Comparison of ENCODE assay signal across 8 cellular contexts in the genomic region with DNA sequence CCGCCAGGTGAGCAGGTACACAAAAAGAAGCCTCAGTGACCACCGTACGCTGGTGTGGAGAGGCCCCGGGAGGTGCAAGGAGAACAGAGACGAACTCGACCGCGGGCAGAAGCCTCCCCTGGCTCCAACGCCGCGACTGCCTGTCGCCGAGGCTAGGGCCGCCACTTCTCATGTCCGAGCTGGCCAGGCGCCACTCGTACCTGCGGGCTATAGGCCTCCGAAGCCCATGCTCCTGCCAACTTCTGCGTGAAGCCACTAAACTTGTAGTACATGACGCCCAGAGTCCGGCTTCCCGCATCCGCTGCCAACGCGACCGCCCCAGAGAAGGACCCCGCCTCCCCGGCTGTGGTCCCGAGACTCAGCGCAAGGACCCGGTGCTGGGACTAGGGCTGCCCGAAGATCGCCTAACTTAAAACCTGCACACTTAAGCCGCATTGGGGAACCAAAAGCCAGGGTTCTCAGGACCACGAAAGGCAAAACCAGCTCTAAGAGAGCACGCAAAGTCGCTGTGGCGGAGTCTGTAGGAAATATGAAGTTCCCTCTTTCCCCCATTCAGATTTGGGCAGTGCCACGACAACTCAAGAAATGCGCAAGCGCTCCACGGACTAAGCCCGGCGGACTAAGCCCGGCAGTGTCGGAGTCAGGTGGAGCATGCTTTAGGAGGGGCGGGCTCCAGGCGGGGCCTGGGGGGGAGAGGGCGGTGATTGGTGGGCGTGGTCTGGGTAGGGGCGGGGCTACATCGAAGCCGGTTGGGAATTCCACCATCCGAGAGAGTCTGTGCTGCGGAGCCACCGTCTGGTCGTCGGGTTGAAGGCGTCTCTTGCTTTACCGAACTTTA. TPM values are rescaled to one million over a fixed set of nuclear protein-coding genes. Genes with fewer than 3 reads are reported as not detected.
DNase-seq lines count a peak whose midpoint lies in the region; ATAC-seq and TF ChIP-seq lines count a peak whose summit lies in the region.

A gene with protein sequence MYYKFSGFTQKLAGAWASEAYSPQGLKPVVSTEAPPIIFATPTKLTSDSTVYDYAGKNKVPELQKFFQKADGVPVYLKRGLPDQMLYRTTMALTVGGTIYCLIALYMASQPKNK (minus strand): TSS at position 328 of the 838 bp plus-strand sequence. CDS start 56 bp downstream, at position 272.

- DNase-seq in AG08396 (ENCODE audit: low spot score) (peak; percentile 97), NCI-H226 (peak; percentile 86), WTC11 (ENCODE audit: low spot score) (peak; percentile 98), cardiac fibroblast (ENCODE audit: low read depth in 2 of 2) (peak; percentile 98 to 99), iPS-NIHi7 (ENCODE audit: extremely low spot score) (peak; percentile 99), smooth muscle cell of the brain vasculature (ENCODE audit: low read depth, low spot score) (peak; percentile 96)

- no peaks in the 10 kb centered on the region for H3K9me3 Mint-ChIP-seq in WTC11

- peak within 1 kb of the TSS; percentile 100 for H3K27ac Mint-ChIP-seq in WTC11

- CTCF ChIA-PET in WTC11 (lab: Charles Lee) = interaction anchor here (1.0 to 1.2 kb wide), 2 partner anchors 302 to 491 kb away, joined by 3 read pairs; no protein-coding TSS in a partner anchor

- H3K4me3 ChIP-seq in cardiac fibroblast (replicated peaks in 1 of 2; ENCODE audit: low read depth in 2 of 2, low read length in 2 of 2) = peak within 1 kb of the TSS; percentile 79 to 99

- ATAC-seq in GM18909 (IDR thresholded peaks at IDR 0.05; ENCODE audit: poor library complexity, unreplicated experiment) = peak; percentile 95
- ATAC-seq in HG03175 (IDR thresholded peaks at IDR 0.05; ENCODE audit: unreplicated experiment) = peak; percentile 94
- peak; percentile 98 for ATAC-seq in WTC11

- POLR2A ChIA-PET in WTC11 (lab: Charles Lee) = no interaction called here

- peak within 1 kb of the TSS; percentile 93 for H3K4me3 Mint-ChIP-seq in WTC11

- no peaks in the 10 kb centered on the region for H3K36me3 Mint-ChIP-seq in WTC11

- no peak for TF ChIP-seq CTCF in WTC11 (IDR thresholded peaks at IDR 0.05)
- TF ChIP-seq CTCF in cardiac fibroblast (IDR thresholded peaks at IDR 0.05; ENCODE audit: low read depth, low read length) = peak; percentile 29

- no peaks in the 10 kb centered on the region for H3K27me3 Mint-ChIP-seq in WTC11 (ENCODE audit: low read depth)

- H3K4me1 Mint-ChIP-seq in WTC11 = peaks cover 24% of the 10 kb centered on the region

TF ChIP-seq in WTC11, 78 proteins besides CTCF, POLR2A, EP300 and RAD21 (continues in another document):
- TF ChIP-seq ETV6 (CRISPR knock-in tag; IDR thresholded peaks at IDR 0.05) (peak; percentile 94), NR3C1 (CRISPR knock-in tag; conservative IDR thresholded peaks at IDR 0.05; ENCODE audit: low read depth) (no peak), OVOL2 (CRISPR knock-in tag; IDR thresholded peaks at IDR 0.05; ENCODE audit: borderline replicate concordance) (no peak), HMGA2 (CRISPR knock-in tag; IDR thresholded peaks at IDR 0.05) (no peak), ESRRA (CRISPR knock-in tag; IDR thresholded peaks at IDR 0.05; ENCODE audit: borderline replicate concordance) (0 out of 2 replicates have a peak, but pooled peaks have one; percentile 42), GRHL2 (CRISPR knock-in tag; IDR thresholded peaks at IDR 0.05; ENCODE audit: insufficient replicate concordance, severe bottlenecking) (no peak), CREB1 (CRISPR knock-in tag; IDR thresholded peaks at IDR 0.05) (no peak), ZNF232 (CRISPR knock-in tag; IDR thresholded peaks at IDR 0.05) (no peak), ZNF121 (CRISPR knock-in tag; IDR thresholded peaks at IDR 0.05) (no peak), IRF2 (CRISPR knock-in tag; IDR thresholded peaks at IDR 0.05; ENCODE audit: borderline replicate concordance, low read depth) (no peak), KAT7 (CRISPR knock-in tag; IDR thresholded peaks at IDR 0.05; ENCODE audit: borderline replicate concordance) (0 out of 2 replicates have a peak, but pooled peaks have one; percentile 32), ZBTB21 (CRISPR knock-in tag; IDR thresholded peaks at IDR 0.05; ENCODE audit: borderline replicate concordance) (no peak), FOXK1 (CRISPR knock-in tag; IDR thresholded peaks at IDR 0.05) (peak; percentile 91), ZNF423 (CRISPR knock-in tag; IDR thresholded peaks at IDR 0.05) (no peak), CREM (CRISPR knock-in tag; IDR thresholded peaks at IDR 0.05) (0 out of 2 replicates have a peak, but pooled peaks have one; percentile 19), ZNF138 (CRISPR knock-in tag; conservative IDR thresholded peaks at IDR 0.05) (no peak), SMAD4 (CRISPR knock-in tag; IDR thresholded peaks at IDR 0.05) (no peak), SP1 (CRISPR knock-in tag; conservative IDR thresholded peaks at IDR 0.05) (peak; percentile 81; the same call in 1 of the 2 replicates)
- TF ChIP-seq, protein P1, sequence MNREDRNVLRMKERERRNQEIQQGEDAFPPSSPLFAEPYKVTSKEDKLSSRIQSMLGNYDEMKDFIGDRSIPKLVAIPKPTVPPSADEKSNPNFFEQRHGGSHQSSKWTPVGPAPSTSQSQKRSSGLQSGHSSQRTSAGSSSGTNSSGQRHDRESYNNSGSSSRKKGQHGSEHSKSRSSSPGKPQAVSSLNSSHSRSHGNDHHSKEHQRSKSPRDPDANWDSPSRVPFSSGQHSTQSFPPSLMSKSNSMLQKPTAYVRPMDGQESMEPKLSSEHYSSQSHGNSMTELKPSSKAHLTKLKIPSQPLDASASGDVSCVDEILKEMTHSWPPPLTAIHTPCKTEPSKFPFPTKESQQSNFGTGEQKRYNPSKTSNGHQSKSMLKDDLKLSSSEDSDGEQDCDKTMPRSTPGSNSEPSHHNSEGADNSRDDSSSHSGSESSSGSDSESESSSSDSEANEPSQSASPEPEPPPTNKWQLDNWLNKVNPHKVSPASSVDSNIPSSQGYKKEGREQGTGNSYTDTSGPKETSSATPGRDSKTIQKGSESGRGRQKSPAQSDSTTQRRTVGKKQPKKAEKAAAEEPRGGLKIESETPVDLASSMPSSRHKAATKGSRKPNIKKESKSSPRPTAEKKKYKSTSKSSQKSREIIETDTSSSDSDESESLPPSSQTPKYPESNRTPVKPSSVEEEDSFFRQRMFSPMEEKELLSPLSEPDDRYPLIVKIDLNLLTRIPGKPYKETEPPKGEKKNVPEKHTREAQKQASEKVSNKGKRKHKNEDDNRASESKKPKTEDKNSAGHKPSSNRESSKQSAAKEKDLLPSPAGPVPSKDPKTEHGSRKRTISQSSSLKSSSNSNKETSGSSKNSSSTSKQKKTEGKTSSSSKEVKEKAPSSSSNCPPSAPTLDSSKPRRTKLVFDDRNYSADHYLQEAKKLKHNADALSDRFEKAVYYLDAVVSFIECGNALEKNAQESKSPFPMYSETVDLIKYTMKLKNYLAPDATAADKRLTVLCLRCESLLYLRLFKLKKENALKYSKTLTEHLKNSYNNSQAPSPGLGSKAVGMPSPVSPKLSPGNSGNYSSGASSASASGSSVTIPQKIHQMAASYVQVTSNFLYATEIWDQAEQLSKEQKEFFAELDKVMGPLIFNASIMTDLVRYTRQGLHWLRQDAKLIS (CRISPR knock-in tag; IDR thresholded peaks at IDR 0.05; ENCODE audit: borderline replicate concordance) = peak; percentile 28; the same call in 1 of the 2 replicates
- TF ChIP-seq, protein P2, sequence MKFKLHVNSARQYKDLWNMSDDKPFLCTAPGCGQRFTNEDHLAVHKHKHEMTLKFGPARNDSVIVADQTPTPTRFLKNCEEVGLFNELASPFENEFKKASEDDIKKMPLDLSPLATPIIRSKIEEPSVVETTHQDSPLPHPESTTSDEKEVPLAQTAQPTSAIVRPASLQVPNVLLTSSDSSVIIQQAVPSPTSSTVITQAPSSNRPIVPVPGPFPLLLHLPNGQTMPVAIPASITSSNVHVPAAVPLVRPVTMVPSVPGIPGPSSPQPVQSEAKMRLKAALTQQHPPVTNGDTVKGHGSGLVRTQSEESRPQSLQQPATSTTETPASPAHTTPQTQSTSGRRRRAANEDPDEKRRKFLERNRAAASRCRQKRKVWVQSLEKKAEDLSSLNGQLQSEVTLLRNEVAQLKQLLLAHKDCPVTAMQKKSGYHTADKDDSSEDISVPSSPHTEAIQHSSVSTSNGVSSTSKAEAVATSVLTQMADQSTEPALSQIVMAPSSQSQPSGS (CRISPR knock-in tag; IDR thresholded peaks at IDR 0.05; ENCODE audit: borderline replicate concordance, low read depth) = no peak
- TF ChIP-seq, protein P3, sequence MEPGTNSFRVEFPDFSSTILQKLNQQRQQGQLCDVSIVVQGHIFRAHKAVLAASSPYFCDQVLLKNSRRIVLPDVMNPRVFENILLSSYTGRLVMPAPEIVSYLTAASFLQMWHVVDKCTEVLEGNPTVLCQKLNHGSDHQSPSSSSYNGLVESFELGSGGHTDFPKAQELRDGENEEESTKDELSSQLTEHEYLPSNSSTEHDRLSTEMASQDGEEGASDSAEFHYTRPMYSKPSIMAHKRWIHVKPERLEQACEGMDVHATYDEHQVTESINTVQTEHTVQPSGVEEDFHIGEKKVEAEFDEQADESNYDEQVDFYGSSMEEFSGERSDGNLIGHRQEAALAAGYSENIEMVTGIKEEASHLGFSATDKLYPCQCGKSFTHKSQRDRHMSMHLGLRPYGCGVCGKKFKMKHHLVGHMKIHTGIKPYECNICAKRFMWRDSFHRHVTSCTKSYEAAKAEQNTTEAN (CRISPR knock-in tag; IDR thresholded peaks at IDR 0.05) = 0 out of 2 replicates have a peak, but pooled peaks have one; percentile 30
- TF ChIP-seq, protein P4, sequence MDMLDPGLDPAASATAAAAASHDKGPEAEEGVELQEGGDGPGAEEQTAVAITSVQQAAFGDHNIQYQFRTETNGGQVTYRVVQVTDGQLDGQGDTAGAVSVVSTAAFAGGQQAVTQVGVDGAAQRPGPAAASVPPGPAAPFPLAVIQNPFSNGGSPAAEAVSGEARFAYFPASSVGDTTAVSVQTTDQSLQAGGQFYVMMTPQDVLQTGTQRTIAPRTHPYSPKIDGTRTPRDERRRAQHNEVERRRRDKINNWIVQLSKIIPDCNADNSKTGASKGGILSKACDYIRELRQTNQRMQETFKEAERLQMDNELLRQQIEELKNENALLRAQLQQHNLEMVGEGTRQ (CRISPR knock-in tag; IDR thresholded peaks at IDR 0.05) = peak; percentile 70

RNA-seq across cellular contexts. Expression of the gene that starts here (rescaled TPM):
- total RNA-seq in WTC11 (2021) = 99.5 to 114 TPM (median 108 TPM) in 3 replicates

Comparison
In these comparisons a context has a peak if more than half of its experiments do, and no peak if none do; other contexts are left out.
1. Peak in every context shown above with its lines: DNase-seq, ATAC-seq and H3K4me3 ChIP-seq.